Comparison of ENCODE assay signal across 10 cellular contexts in the genomic region with DNA sequence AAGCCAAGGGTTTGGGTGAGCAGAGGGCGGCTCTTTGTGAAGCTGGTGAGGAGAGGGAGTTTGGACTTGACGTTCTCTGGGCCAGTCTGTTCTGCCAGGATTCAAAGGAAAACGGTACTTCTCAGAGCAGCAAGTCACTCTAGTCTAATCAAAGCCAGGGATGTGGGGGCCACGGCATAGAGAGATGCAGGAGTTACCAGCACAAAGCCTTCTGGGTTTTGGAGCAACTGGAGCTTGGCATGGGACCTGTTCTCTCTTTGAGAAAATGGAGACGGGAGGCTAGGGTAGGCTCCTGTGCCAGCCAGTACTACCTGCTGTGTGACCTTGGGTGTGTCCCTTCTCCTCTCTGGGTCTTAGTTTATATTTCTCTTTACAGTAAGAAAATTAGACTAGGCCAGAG. TPM values are rescaled to one million over a fixed set of nuclear protein-coding genes. Genes with fewer than 3 reads are reported as not detected.
DNase-seq lines count a peak whose midpoint lies in the region; ATAC-seq, FAIRE-seq and TF ChIP-seq lines count a peak whose summit lies in the region.
"Had no signal": no experiment of that assay in that cellular context is flagged by ENCODE, and none has a peak within 500 bp of the region (broad histone marks: within the 10 kb centered on the region; RNA-seq: fewer than 3 reads in every experiment).

No MANE protein-coding gene starts in this region.

- in situ Hi-C loops in GM12878 (cut with MboI): no loop called here

- H3K36me3 ChIP-seq in HCT116 (ENCODE audit: control insufficient read depth in 1 of 2, insufficient read depth in 2 of 2, low read length in 2 of 2): peaks cover 31 to 45% of the 10 kb centered on the region in 2 experiments
- H3K36me3 ChIP-seq in GM12878 (ENCODE audit: control insufficient read depth in 2 of 2, insufficient read depth in 2 of 2, low read length in 1 of 2): peaks cover 4 to 24% of the 10 kb centered on the region in 2 experiments
- no peaks in the 10 kb centered on the region for H3K36me3 ChIP-seq in mucosa of stomach (ENCODE audit: control insufficient read depth, insufficient read depth, low read length)

- BruUV-seq in HCT116 (replicated peaks; lab: Mats Ljungman, UMichigan) (no TSS peak), GM12878 (replicated peaks; lab: Mats Ljungman, UMichigan) (no TSS peak)

- TF ChIP-seq RAD21 in A549 (conservative IDR thresholded peaks at IDR 0.05 in 1 of 2, IDR thresholded peaks at IDR 0.05 in 1 of 2): no peak
- no peak for TF ChIP-seq RAD21 in HCT116 (IDR thresholded peaks at IDR 0.05; ENCODE audit: low read depth)
- no peak for TF ChIP-seq RAD21 in GM12878 (IDR thresholded peaks at IDR 0.05; ENCODE audit: insufficient read depth, low read depth, low read length)

- DNase-seq in A549 (ENCODE audit: low read depth in 1 of 2, low spot score in 1 of 2) (no peak), HCT116 (ENCODE audit: low read depth, low spot score) (no peak), GM12878 (ENCODE audit: low read depth, low spot score) (no peak), DMS53 treated with DMSO at 0.1 percent for 48 hours (lab: John Stamatoyannopoulos, UW; ENCODE audit: unreplicated experiment) (no peak)
- DNase-seq: left ventricle myocardium superior had no signal

- no peaks in the 10 kb centered on the region for H3K9me3 ChIP-seq in A549
- no peaks in the 10 kb centered on the region for H3K9me3 ChIP-seq in HCT116 (ENCODE audit: control insufficient read depth in 1 of 2, insufficient read depth in 1 of 2, low read depth in 1 of 2, low read length in 2 of 2)
- H3K9me3 ChIP-seq in GM12878 (replicated peaks; ENCODE audit: control insufficient read depth, insufficient read depth, low read length): no peaks in the 10 kb centered on the region
- no peaks in the 10 kb centered on the region for H3K9me3 ChIP-seq in mucosa of stomach (ENCODE audit: control insufficient read depth, low read length)

- intact Hi-C loops in HCT116 (cut with micrococcal nuclease) (no loop called here), GM12878 (cut with micrococcal nuclease; ENCODE audit: unreplicated experiment) (loop anchor here (2.0 kb wide), 1 partner anchor 19 kb away; a partner anchor contains a TSS)

- H2AFZ ChIP-seq in HCT116 (ENCODE audit: low read depth, low read length, poor library complexity, severe bottlenecking): no peak overlapping the region
- no peak overlapping the region for H2AFZ ChIP-seq in GM12878 (ENCODE audit: control insufficient read depth, low read depth, low read length)

- TF ChIP-seq EP300 in A549 (IDR thresholded peaks at IDR 0.05) (no peak), GM12878 (IDR thresholded peaks at IDR 0.05; ENCODE audit: borderline replicate concordance in 1 of 2, control insufficient read depth in 1 of 2, low read depth in 2 of 2, low read length in 2 of 2) (no peak)

- no peaks in the 10 kb centered on the region for H3K27me3 ChIP-seq in HCT116 (ENCODE audit: insufficient read depth, low read length)
- no peaks in the 10 kb centered on the region for H3K27me3 ChIP-seq in GM12878 (replicated peaks in 1 of 2; ENCODE audit: control insufficient read depth in 2 of 2, insufficient read depth in 2 of 2, low read length in 1 of 2)
- no peaks in the 10 kb centered on the region for H3K27me3 ChIP-seq in mucosa of stomach (ENCODE audit: control insufficient read depth, insufficient read depth, low read length)

- SMC1A ChIA-PET in GM12878 (lab: Charles Lee; ENCODE audit: uncharacterized antibody, unreplicated experiment): interaction anchor here (0.8 to 4.0 kb wide), 4 partner anchors 19 to 219 kb away, joined by 3 to 26 read pairs (median 5); a partner anchor contains a TSS

- WGBS in A549 (ENCODE audit: missing lambda C conversion rate): 83% methylated on average over 5 of the region's 5 CpGs
- WGBS in GM12878 (ENCODE audit: insufficient coverage, insufficient replicate concordance, low lambda C conversion rate, missing lambda C conversion rate): 62% methylated on average over 5 of the region's 5 CpGs

- TF ChIP-seq CTCF in A549 (IDR thresholded peaks at IDR 0.05): no peak
- no peak for TF ChIP-seq CTCF in HCT116 (IDR thresholded peaks at IDR 0.05 in 2 of 3, conservative IDR thresholded peaks at IDR 0.05 in 1 of 3; ENCODE audit: borderline replicate concordance in 1 of 3, insufficient read depth in 1 of 3, low read depth in 2 of 3, low read length in 2 of 3)
- no peak for TF ChIP-seq CTCF in GM12878 (IDR thresholded peaks at IDR 0.05 in 2 of 3, conservative IDR thresholded peaks at IDR 0.05 in 1 of 3; ENCODE audit: control insufficient read depth in 2 of 3, extremely low read depth in 1 of 3, insufficient read depth in 1 of 3, low read depth in 3 of 3, low read length in 3 of 3)

- H3K4me1 ChIP-seq in A549 (peaks cover 36% of the 10 kb centered on the region), HCT116 (ENCODE audit: control insufficient read depth in 1 of 2, insufficient read depth in 2 of 2, low read length in 2 of 2) (peaks cover 15 to 32% of the 10 kb centered on the region in 2 experiments), GM12878 (ENCODE audit: control insufficient read depth, insufficient read depth, low read length) (peaks cover 20% of the 10 kb centered on the region), mucosa of stomach (ENCODE audit: control insufficient read depth, insufficient read depth, low read length) (peaks cover 26% of the 10 kb centered on the region)

- H3K4me3 ChIP-seq in A549 (peak overlapping the region; percentile 90; the same call in 2 of the 3 replicates), HCT116 (replicated peaks in 1 of 2; ENCODE audit: low read depth in 1 of 2, low read length in 2 of 2) (no peak overlapping the region), GM12878 (peak overlapping the region; percentile 89), mucosa of stomach (ENCODE audit: low read length) (no peak overlapping the region)

- peaks cover 14% of the 10 kb centered on the region; the same call in 1 of the 2 replicates for H4K20me1 ChIP-seq in HCT116 (ENCODE audit: insufficient read depth)
- H4K20me1 ChIP-seq in GM12878 (ENCODE audit: control insufficient read depth, insufficient read depth): no peaks in the 10 kb centered on the region; the same call in 1 of the 2 replicates

- no peaks in the 10 kb centered on the region for H3K9me2 ChIP-seq in HCT116 (ENCODE audit: insufficient read depth)

- H3K4me2 ChIP-seq in A549: peak overlapping the region; percentile 95
- H3K4me2 ChIP-seq in HCT116 (ENCODE audit: low read length): peak overlapping the region; percentile 95
- H3K4me2 ChIP-seq in GM12878 (ENCODE audit: control insufficient read depth, insufficient read depth): peak overlapping the region; percentile 100

- H3K9ac ChIP-seq in HCT116 (ENCODE audit: low read length) (peak overlapping the region; percentile 15; the same call in 1 of the 2 replicates), GM12878 (ENCODE audit: control insufficient read depth, insufficient read depth, low read length) (peak overlapping the region; percentile 90), mucosa of stomach (ENCODE audit: low read length) (peak overlapping the region; percentile 93)

- RAD21 ChIA-PET in HCT116 (lab: Charles Lee; ENCODE audit: low non-redundant PET in 1 of 2, low total read pairs in 2 of 2, uncharacterized antibody in 2 of 2, unreplicated experiment in 2 of 2): no interaction called here
- RAD21 ChIA-PET in GM12878 (lab: Charles Lee; ENCODE audit: unreplicated experiment): interaction anchor here (0.8 to 3.9 kb wide), 4 partner anchors 16 to 109 kb away, joined by 3 to 22 read pairs (median 12); a partner anchor contains a TSS

- ATAC-seq in A549 (no peak), HCT116 (no peak), GM12878 (no peak), GM21381 (IDR thresholded peaks at IDR 0.05; ENCODE audit: unreplicated experiment) (no peak), GM19455 (IDR thresholded peaks at IDR 0.05; ENCODE audit: unreplicated experiment) (no peak), HG02623 (IDR thresholded peaks at IDR 0.05; ENCODE audit: unreplicated experiment) (no peak)
- ATAC-seq: left ventricle myocardium superior had no signal

- POLR2A ChIA-PET in A549 (lab: Yijun Ruan, JAX): no interaction called here
- POLR2A ChIA-PET in HCT116 (lab: Charles Lee): no interaction called here
- POLR2A ChIA-PET in GM12878 (lab: Charles Lee): interaction anchor here (0.5 to 3.5 kb wide), 6 partner anchors 16 to 213 kb away, joined by 3 to 16 read pairs (median 6); a partner anchor contains a TSS

- FAIRE-seq in A549 (lab: Jason Lieb, UNC) (no peak), GM12878 (lab: Jason Lieb, UNC) (no peak)

- H3K79me2 ChIP-seq in HCT116 (ENCODE audit: insufficient read depth, low read length) (peaks cover 61% of the 10 kb centered on the region), GM12878 (ENCODE audit: control insufficient read depth, insufficient read depth, low read length) (peaks cover 55% of the 10 kb centered on the region)

- peak overlapping the region in 1 of 2 experiments; percentile 94; a peak in 3 of 6 replicates for H3K27ac ChIP-seq in A549
- peak overlapping the region; percentile 69 for H3K27ac ChIP-seq in HCT116 (ENCODE audit: low read depth, low read length)
- H3K27ac ChIP-seq in GM12878 (ENCODE audit: control insufficient read depth, insufficient read depth): peak overlapping the region; percentile 85

- CTCF ChIA-PET in A549 (lab: Yijun Ruan, JAX) (interaction anchor here (0.6 to 1.7 kb wide), 3 partner anchors 59 to 135 kb away, joined by 3 to 5 read pairs (median 3); no protein-coding TSS in a partner anchor), HCT116 (lab: Charles Lee) (no interaction called here), GM12878 (lab: Yijun Ruan, JAX) (interaction anchor here (1.3 to 4.2 kb wide), 2 partner anchors 35 to 69 kb away, joined by 3 to 16 read pairs; no protein-coding TSS in a partner anchor)

- no peak for TF ChIP-seq POLR2A in A549 (IDR thresholded peaks at IDR 0.05; ENCODE audit: low read length)
- TF ChIP-seq POLR2A in HCT116 (IDR thresholded peaks at IDR 0.05; ENCODE audit: borderline replicate concordance, extremely low read depth, insufficient read depth, insufficient read length): no peak
- no peak for TF ChIP-seq POLR2A in GM12878 (IDR thresholded peaks at IDR 0.05; ENCODE audit: low read depth, low read length)

RNA-seq across cellular contexts. Expression of a gene that starts 2.1 kb away (rescaled TPM):
- 22.5 and 31.7 TPM in 2 replicates for polyA plus RNA-seq in A549 (2011; rRNA removed)
- 12.8 and 16.6 TPM in 2 replicates for polyA plus RNA-seq in A549 (2012; cell fraction: cytosol; rRNA removed)
- 24.6 and 35.0 TPM in 2 replicates for polyA plus RNA-seq in A549 (2012; cell fraction: nucleus; rRNA removed)
- polyA plus RNA-seq in A549 (2017; fragmentation: RNase III; extraction: RNeasy Plus Mini Kit Qiagen cat#74134 plus additional on column Dnase treatment): 23.9 to 26.0 TPM (median 25.0 TPM) in 3 replicates
- polyA minus RNA-seq in A549 (2011; rRNA and poly(A)+ RNA removed): 30.1 and 31.9 TPM in 2 replicates
- 37.2 TPM for total RNA-seq in HCT116 (2021; ENCODE audit: unreplicated experiment)
- polyA plus RNA-seq in HCT116 (2012): 18.8 and 19.9 TPM in 2 replicates
- 39.8 and 42.3 TPM in 2 replicates for total RNA-seq in GM12878 (2013; cell fraction: nucleolus; rRNA removed)
- 63.3 and 64.6 TPM in 2 replicates for total RNA-seq in GM12878 (2014; rRNA removed)
- total RNA-seq in GM12878 (2014; rRNA removed; fragmentation: Illumina TruSeq; extraction: Trizol): 45.3 and 47.2 TPM in 2 replicates
- 66.5 and 71.3 TPM in 2 replicates for total RNA-seq in GM12878 (2021)
- 24.7 TPM for polyA plus RNA-seq in GM12878 (2011; ENCODE audit: low read depth)
- polyA plus RNA-seq in GM12878 (2011; rRNA removed): 31.5 and 42.0 TPM in 2 replicates
- polyA plus RNA-seq in GM12878 (2011; cell fraction: cytosol; rRNA removed): 48.2 and 50.1 TPM in 2 replicates
- polyA plus RNA-seq in GM12878 (2011; cell fraction: nucleus; rRNA removed): 67.5 and 72.7 TPM in 2 replicates
- polyA plus RNA-seq in GM12878 (2012): 27.1 and 30.3 TPM in 2 replicates
- polyA plus RNA-seq in GM12878 (2014; fragmentation: Illumina TruSeq; extraction: Trizol): 41.1 and 45.0 TPM in 2 replicates
- 10 to 100 TPM in 1 of 2 experiments, 1 to 10 TPM in 1; 7.2 to 10.3 TPM for polyA plus RNA-seq in GM12878 (2014; fragmentation: Nextera tagmentation; extraction: Ambion mirVana)
- polyA plus RNA-seq in GM12878 (2014; rRNA removed): 48.6 and 52.7 TPM in 2 replicates
- polyA plus RNA-seq in GM12878 (2016; fragmentation: Nextera tagmentation; extraction: Ambion mirVana): 10 to 100 TPM; 86.1 to 93.7 TPM
- polyA minus RNA-seq in GM12878 (2011; rRNA and poly(A)+ RNA removed): 45.5 and 46.1 TPM in 2 replicates
- polyA minus RNA-seq in GM12878 (2011; cell fraction: cytosol; rRNA and poly(A)+ RNA removed): 18.7 and 23.4 TPM in 2 replicates
- polyA minus RNA-seq in GM12878 (2011; cell fraction: nucleus; rRNA and poly(A)+ RNA removed): 10.3 and 16.9 TPM in 2 replicates

RNA-seq across cellular contexts. Expression of a gene that starts 18.8 kb away (rescaled TPM):
- 1.1 and 1.2 TPM in 2 replicates for polyA plus RNA-seq in A549 (2011; rRNA removed)
- 2.4 and 3.3 TPM in 2 replicates for polyA plus RNA-seq in A549 (2012; cell fraction: cytosol; rRNA removed)
- 1.7 and 2.3 TPM in 2 replicates for polyA plus RNA-seq in A549 (2012; cell fraction: nucleus; rRNA removed)
- polyA plus RNA-seq in A549 (2017; fragmentation: RNase III; extraction: RNeasy Plus Mini Kit Qiagen cat#74134 plus additional on column Dnase treatment): 3.3 to 4.6 TPM (median 4.4 TPM) in 3 replicates
- polyA minus RNA-seq in A549 (2011; rRNA and poly(A)+ RNA removed): 0.24 and 0.79 TPM in 2 replicates
- 5.9 TPM for total RNA-seq in HCT116 (2021; ENCODE audit: unreplicated experiment)
- polyA plus RNA-seq in HCT116 (2012): 5.5 and 6.3 TPM in 2 replicates
- 43.6 and 44.7 TPM in 2 replicates for total RNA-seq in GM12878 (2013; cell fraction: nucleolus; rRNA removed)
- 95.9 and 101 TPM in 2 replicates for total RNA-seq in GM12878 (2014; rRNA removed)
- total RNA-seq in GM12878 (2014; rRNA removed; fragmentation: Illumina TruSeq; extraction: Trizol): 57.3 and 66.2 TPM in 2 replicates
- 87.1 and 89.7 TPM in 2 replicates for total RNA-seq in GM12878 (2021)
- 25.9 TPM for polyA plus RNA-seq in GM12878 (2011; ENCODE audit: low read depth)
- polyA plus RNA-seq in GM12878 (2011; rRNA removed): 66.2 and 91.5 TPM in 2 replicates
- polyA plus RNA-seq in GM12878 (2011; cell fraction: cytosol; rRNA removed): 150 and 206 TPM in 2 replicates
- polyA plus RNA-seq in GM12878 (2011; cell fraction: nucleus; rRNA removed): 89.4 and 110 TPM in 2 replicates
- polyA plus RNA-seq in GM12878 (2012): 67.5 and 79.9 TPM in 2 replicates
- 14.2 and 48.9 TPM in 2 replicates for polyA plus RNA-seq in GM12878 (2014; fragmentation: Illumina TruSeq; extraction: Trizol)
- polyA plus RNA-seq in GM12878 (2014; fragmentation: Nextera tagmentation; extraction: Ambion mirVana): 10 to 100 TPM; 10.5 to 29.8 TPM
- polyA plus RNA-seq in GM12878 (2014; rRNA removed): 102 and 111 TPM in 2 replicates
- polyA plus RNA-seq in GM12878 (2016; fragmentation: Nextera tagmentation; extraction: Ambion mirVana): 100 to 1,000 TPM; 127 to 135 TPM
- polyA minus RNA-seq in GM12878 (2011; rRNA and poly(A)+ RNA removed): 32.7 and 85.5 TPM in 2 replicates
- 30.9 and 31.1 TPM in 2 replicates for polyA minus RNA-seq in GM12878 (2011; cell fraction: cytosol; rRNA and poly(A)+ RNA removed)
- polyA minus RNA-seq in GM12878 (2011; cell fraction: nucleus; rRNA and poly(A)+ RNA removed): 16.8 and 33.4 TPM in 2 replicates

RNA-seq across cellular contexts. Expression of a gene that starts 23.9 kb away (rescaled TPM):
- 1.6 and 1.8 TPM in 2 replicates for polyA plus RNA-seq in A549 (2011; rRNA removed)
- 1.4 and 1.6 TPM in 2 replicates for polyA plus RNA-seq in A549 (2012; cell fraction: cytosol; rRNA removed)
- polyA plus RNA-seq in A549 (2012; cell fraction: nucleus; rRNA removed): 1.2 and 1.5 TPM in 2 replicates
- polyA plus RNA-seq in A549 (2017; fragmentation: RNase III; extraction: RNeasy Plus Mini Kit Qiagen cat#74134 plus additional on column Dnase treatment): 1.8 to 2.0 TPM (median 2.0 TPM) in 3 replicates
- polyA minus RNA-seq in A549 (2011; rRNA and poly(A)+ RNA removed): 1.5 and 2.0 TPM in 2 replicates
- total RNA-seq in HCT116 (2021; ENCODE audit: unreplicated experiment): 4.7 TPM
- polyA plus RNA-seq in HCT116 (2012): 3.8 and 3.9 TPM in 2 replicates
- total RNA-seq in GM12878 (2013; cell fraction: nucleolus; rRNA removed): 7.0 and 8.8 TPM in 2 replicates
- 5.1 and 5.2 TPM in 2 replicates for total RNA-seq in GM12878 (2014; rRNA removed)
- 5.3 and 5.6 TPM in 2 replicates for total RNA-seq in GM12878 (2014; rRNA removed; fragmentation: Illumina TruSeq; extraction: Trizol)
- total RNA-seq in GM12878 (2021): 2.9 and 3.3 TPM in 2 replicates
- 1.0 TPM for polyA plus RNA-seq in GM12878 (2011; ENCODE audit: low read depth)
- 3.1 and 4.1 TPM in 2 replicates for polyA plus RNA-seq in GM12878 (2011; rRNA removed)
- polyA plus RNA-seq in GM12878 (2011; cell fraction: cytosol; rRNA removed): 3.7 and 5.7 TPM in 2 replicates
- polyA plus RNA-seq in GM12878 (2011; cell fraction: nucleus; rRNA removed): 6.7 and 8.0 TPM in 2 replicates
- polyA plus RNA-seq in GM12878 (2012): 2.3 and 2.4 TPM in 2 replicates
- polyA plus RNA-seq in GM12878 (2014; fragmentation: Illumina TruSeq; extraction: Trizol): 6.8 and 7.5 TPM in 2 replicates
- 1 to 10 TPM; 2.1 to 3.8 TPM for polyA plus RNA-seq in GM12878 (2014; fragmentation: Nextera tagmentation; extraction: Ambion mirVana)
- 5.5 and 6.4 TPM in 2 replicates for polyA plus RNA-seq in GM12878 (2014; rRNA removed)
- polyA plus RNA-seq in GM12878 (2016; fragmentation: Nextera tagmentation; extraction: Ambion mirVana): 1 to 10 TPM; 4.8 to 5.1 TPM
- 3.1 and 5.3 TPM in 2 replicates for polyA minus RNA-seq in GM12878 (2011; rRNA and poly(A)+ RNA removed)
- polyA minus RNA-seq in GM12878 (2011; cell fraction: cytosol; rRNA and poly(A)+ RNA removed): 1.1 and 1.6 TPM in 2 replicates
- polyA minus RNA-seq in GM12878 (2011; cell fraction: nucleus; rRNA and poly(A)+ RNA removed): 4.1 and 6.5 TPM in 2 replicates

RNA-seq across cellular contexts. Expression of a gene that starts 27.3 kb away (rescaled TPM):
- polyA plus RNA-seq in A549 (2011; rRNA removed) (not detected in 2 replicates), A549 (2017; fragmentation: RNase III; extraction: RNeasy Plus Mini Kit Qiagen cat#74134 plus additional on column Dnase treatment) (not detected in 3 replicates), GM12878 (2011; rRNA removed) (not detected in 2 replicates), GM12878 (2014; fragmentation: Illumina TruSeq; extraction: Trizol) (not detected in 2 replicates), GM12878 (2014; fragmentation: Nextera tagmentation; extraction: Ambion mirVana) (not detected), GM12878 (2014; rRNA removed) (not detected in 2 replicates), GM12878 (2016; fragmentation: Nextera tagmentation; extraction: Ambion mirVana) (under 1 TPM; 0.12 to 0.21 TPM)
- not detected in 2 replicates for polyA plus RNA-seq in A549 (2012; cell fraction: cytosol; rRNA removed)
- polyA plus RNA-seq in A549 (2012; cell fraction: nucleus; rRNA removed): not detected in 2 replicates
- not detected in 2 replicates for polyA minus RNA-seq in A549 (2011; rRNA and poly(A)+ RNA removed)
- total RNA-seq in HCT116 (2021; ENCODE audit: unreplicated experiment) (0.27 TPM), GM12878 (2014; rRNA removed) (not detected in 2 replicates), GM12878 (2014; rRNA removed; fragmentation: Illumina TruSeq; extraction: Trizol) (not detected in 2 replicates), GM12878 (2021) (0.13 and 0.15 TPM in 2 replicates)
- polyA plus RNA-seq in HCT116 (2012): 0.10 and 0.12 TPM in 2 replicates
- total RNA-seq in GM12878 (2013; cell fraction: nucleolus; rRNA removed): not detected in 2 replicates
- not detected for polyA plus RNA-seq in GM12878 (2011; ENCODE audit: low read depth)
- not detected in 2 replicates for polyA plus RNA-seq in GM12878 (2011; cell fraction: cytosol; rRNA removed)
- 0.18 and 0.25 TPM in 2 replicates for polyA plus RNA-seq in GM12878 (2011; cell fraction: nucleus; rRNA removed)
- 0.14 and 0.17 TPM in 2 replicates for polyA plus RNA-seq in GM12878 (2012)
- polyA minus RNA-seq in GM12878 (2011; rRNA and poly(A)+ RNA removed): not detected in 2 replicates
- not detected in 2 replicates for polyA minus RNA-seq in GM12878 (2011; cell fraction: cytosol; rRNA and poly(A)+ RNA removed)
- 0.19 TPM in 1 of 2 replicates, not detected in the other for polyA minus RNA-seq in GM12878 (2011; cell fraction: nucleus; rRNA and poly(A)+ RNA removed)
- total RNA-seq: aorta, left ventricle myocardium superior had no signal
- polyA plus RNA-seq: aorta had no signal

RNA-seq across cellular contexts. Expression of a gene that starts 40.6 kb away (rescaled TPM):
- 8.4 and 10.9 TPM in 2 replicates for polyA plus RNA-seq in A549 (2011; rRNA removed)
- 9.1 and 9.6 TPM in 2 replicates for polyA plus RNA-seq in A549 (2012; cell fraction: cytosol; rRNA removed)
- 17.3 and 21.7 TPM in 2 replicates for polyA plus RNA-seq in A549 (2012; cell fraction: nucleus; rRNA removed)
- polyA plus RNA-seq in A549 (2017; fragmentation: RNase III; extraction: RNeasy Plus Mini Kit Qiagen cat#74134 plus additional on column Dnase treatment): 12.0 to 12.1 TPM (median 12.0 TPM) in 3 replicates
- polyA minus RNA-seq in A549 (2011; rRNA and poly(A)+ RNA removed): 18.8 and 20.0 TPM in 2 replicates
- 12.3 TPM for total RNA-seq in HCT116 (2021; ENCODE audit: unreplicated experiment)
- 8.8 and 9.9 TPM in 2 replicates for polyA plus RNA-seq in HCT116 (2012)
- 45.3 and 48.5 TPM in 2 replicates for total RNA-seq in GM12878 (2013; cell fraction: nucleolus; rRNA removed)
- total RNA-seq in GM12878 (2014; rRNA removed): 8.1 and 8.8 TPM in 2 replicates
- total RNA-seq in GM12878 (2014; rRNA removed; fragmentation: Illumina TruSeq; extraction: Trizol): 4.8 and 5.2 TPM in 2 replicates
- total RNA-seq in GM12878 (2021): 6.2 and 10.9 TPM in 2 replicates
- 6.0 TPM for polyA plus RNA-seq in GM12878 (2011; ENCODE audit: low read depth)
- 3.8 and 5.1 TPM in 2 replicates for polyA plus RNA-seq in GM12878 (2011; rRNA removed)
- polyA plus RNA-seq in GM12878 (2011; cell fraction: cytosol; rRNA removed): 5.5 and 6.8 TPM in 2 replicates
- 41.0 and 47.4 TPM in 2 replicates for polyA plus RNA-seq in GM12878 (2011; cell fraction: nucleus; rRNA removed)
- polyA plus RNA-seq in GM12878 (2012): 9.3 and 10.1 TPM in 2 replicates
- polyA plus RNA-seq in GM12878 (2014; fragmentation: Illumina TruSeq; extraction: Trizol): 4.5 and 6.0 TPM in 2 replicates
- polyA plus RNA-seq in GM12878 (2014; fragmentation: Nextera tagmentation; extraction: Ambion mirVana): 1 to 10 TPM; 2.9 to 4.5 TPM
- polyA plus RNA-seq in GM12878 (2014; rRNA removed): 6.8 and 10.7 TPM in 2 replicates
- polyA plus RNA-seq in GM12878 (2016; fragmentation: Nextera tagmentation; extraction: Ambion mirVana): 1 to 10 TPM; 8.6 TPM
- 12.0 and 17.4 TPM in 2 replicates for polyA minus RNA-seq in GM12878 (2011; rRNA and poly(A)+ RNA removed)
- polyA minus RNA-seq in GM12878 (2011; cell fraction: cytosol; rRNA and poly(A)+ RNA removed): 3.2 and 5.1 TPM in 2 replicates
- 14.7 and 19.6 TPM in 2 replicates for polyA minus RNA-seq in GM12878 (2011; cell fraction: nucleus; rRNA and poly(A)+ RNA removed)

Comparison
In these comparisons a context has a peak if more than half of its experiments do, and no peak if none do; other contexts are left out.
1. H3K4me3 ChIP-seq: peak in A549 (single experiment) and GM12878 (single experiment); none in HCT116 (0 of 2) and mucosa of stomach (single experiment).
2. H3K9ac ChIP-seq: peak in every context shown above with its lines; median percentile 93 in mucosa of stomach; 90 in GM12878; 15 in HCT116.
3. Peak in every context shown above with its lines, with median percentiles within 50 percentile points of each other: H3K4me2 ChIP-seq.